8 cellular contexts compared by ENCODE assay signal in the genomic region with DNA sequence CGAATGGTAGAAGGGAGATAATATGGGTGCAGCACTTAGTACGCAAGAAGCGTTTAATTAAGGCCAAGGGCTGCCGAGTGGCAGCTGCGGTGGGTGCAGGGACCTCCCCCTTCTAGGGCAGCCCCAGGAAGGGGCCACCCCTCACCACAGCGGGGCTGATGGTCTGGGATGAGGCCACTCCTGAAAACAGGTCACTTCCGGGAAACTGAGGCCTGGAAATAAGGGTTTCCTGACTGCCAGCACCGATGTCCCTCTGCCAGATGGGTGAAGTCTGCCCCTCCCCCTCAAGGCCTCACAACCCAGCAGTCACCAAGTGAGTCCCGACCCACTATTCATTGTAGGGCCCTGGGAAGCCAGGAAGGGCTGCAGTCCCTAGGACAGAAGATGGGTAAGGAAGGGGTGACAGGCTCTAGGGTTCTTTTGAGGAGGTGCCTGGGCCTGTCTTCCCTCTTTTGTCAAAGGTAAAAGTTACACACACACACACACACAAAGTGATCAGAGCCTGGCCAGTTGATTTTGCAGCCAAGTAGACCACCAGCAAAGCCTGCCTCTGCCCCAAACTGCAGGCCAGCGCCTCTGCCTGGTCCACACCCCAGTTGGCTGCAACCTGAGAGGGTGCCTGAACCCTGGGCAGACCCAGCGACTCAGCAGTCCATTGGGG. TPM values are rescaled to one million over a fixed set of nuclear protein-coding genes. Genes with fewer than 3 reads are reported as not detected.
DNase-seq lines count a peak whose midpoint lies in the region; ATAC-seq and TF ChIP-seq lines count a peak whose summit lies in the region.

No MANE protein-coding gene starts in this region.

- H3K27ac ChIP-seq in liver (ENCODE audit: low read depth in 1 of 2, low read length in 2 of 2): peak overlapping the region; percentile 91 to 93
- peak overlapping the region; percentile 67 for H3K27ac ChIP-seq in thymus (ENCODE audit: low read depth)

- H3K4me1 Mint-ChIP-seq in activated CD4-positive, alpha-beta T cell treated with anti-CD3 and anti-CD28 coated beads, Interleukin-2, amount 10 ng/mL, durations not matched to agents 24 days and 14 days: peaks cover 83% of the 10 kb centered on the region

- in situ Hi-C loops in astrocyte of the cerebellum (cut with HindIII; ENCODE audit: low sequenced_read_pairs): no loop called here

- no peaks in the 10 kb centered on the region for H3K9me3 Mint-ChIP-seq in activated CD4-positive, alpha-beta T cell treated with anti-CD3 and anti-CD28 coated beads, Interleukin-2, amount 10 ng/mL, durations not matched to agents 24 days and 14 days

- ATAC-seq in left lobe of liver: no peak

- H3K4me3 Mint-ChIP-seq in activated CD4-positive, alpha-beta T cell treated with anti-CD3 and anti-CD28 coated beads, Interleukin-2, amount 10 ng/mL, durations not matched to agents 24 days and 14 days: peak overlapping the region; percentile 78

- no peak for TF ChIP-seq EP300 in Ishikawa (IDR thresholded peaks at IDR 0.05; ENCODE audit: borderline replicate concordance)

- no peak for DNase-seq in activated CD4-positive, alpha-beta T cell treated with anti-CD3 and anti-CD28 coated beads, Interleukin-2, amount 10 ng/mL, durations not matched to agents 24 days and 14 days
- DNase-seq in activated CD4-positive, alpha-beta T cell treated with anti-CD3 and anti-CD28 coated beads for 4 hours: no peak
- DNase-seq in astrocyte of the cerebellum (ENCODE audit: low read depth): no peak
- DNase-seq in Kasumi-1 (lab: John Stamatoyannopoulos, UW): no peak
- DNase-seq in left lobe of liver (ENCODE audit: low spot score): no peak

- H3K27me3 Mint-ChIP-seq in activated CD4-positive, alpha-beta T cell treated with anti-CD3 and anti-CD28 coated beads, Interleukin-2, amount 10 ng/mL, durations not matched to agents 24 days and 14 days: no peaks in the 10 kb centered on the region

- H3K27me3 ChIP-seq in liver (ENCODE audit: control insufficient read depth in 4 of 4, insufficient read depth in 4 of 4, low read length in 3 of 4) (no peaks in the 10 kb centered on the region), thymus (ENCODE audit: control insufficient read depth, insufficient read depth) (no peaks in the 10 kb centered on the region)

- TF ChIP-seq CTCF in astrocyte of the cerebellum (IDR thresholded peaks at IDR 0.05; ENCODE audit: low read depth, low read length, missing control alignments) (no peak), liver (IDR thresholded peaks at IDR 0.05; ENCODE audit: low read depth, low read length, missing input control) (no peak)

- 20% methylated on average over 11 of the region's 11 CpGs for WGBS in liver
- WGBS in thymus: 26% methylated on average over 11 of the region's 11 CpGs

- H3K4me3 ChIP-seq in astrocyte of the cerebellum (ENCODE audit: low read depth, low read length) (peak overlapping the region; percentile 2), liver (ENCODE audit: low read depth in 1 of 3, low read length in 3 of 3) (peak overlapping the region in 1 of 3 donors; percentile 18), thymus (ENCODE audit: low read length) (peak overlapping the region; percentile 54)

- TF ChIP-seq RAD21 in Ishikawa (IDR thresholded peaks at IDR 0.05; ENCODE audit: low read depth): no peak
- TF ChIP-seq RAD21 in liver (IDR thresholded peaks at IDR 0.05): no peak

- intact Hi-C loops in activated CD4-positive, alpha-beta T cell treated with anti-CD3 and anti-CD28 coated beads, Interleukin-2, amount 10 ng/mL, durations not matched to agents 24 days and 14 days (cut with micrococcal nuclease): loop anchor here (2.0 to 5.0 kb wide), 3 partner anchors 31 to 213 kb away; a partner anchor contains a TSS

- H3K9ac ChIP-seq in liver (ENCODE audit: low read depth in 1 of 2, low read length in 2 of 2): peak overlapping the region in 1 of 2 donors; percentile 46

- H3K36me3 ChIP-seq in liver (ENCODE audit: control insufficient read depth in 4 of 4, insufficient read depth in 3 of 4, low read depth in 1 of 4, low read length in 3 of 4) (no peaks in the 10 kb centered on the region), thymus (ENCODE audit: control insufficient read depth, insufficient read depth) (peaks cover 16% of the 10 kb centered on the region)

- H3K9me3 ChIP-seq in liver (ENCODE audit: control insufficient read depth in 4 of 4, low read length in 3 of 4) (no peaks in the 10 kb centered on the region), thymus (ENCODE audit: control insufficient read depth) (no peaks in the 10 kb centered on the region)

- H3K36me3 Mint-ChIP-seq in activated CD4-positive, alpha-beta T cell treated with anti-CD3 and anti-CD28 coated beads, Interleukin-2, amount 10 ng/mL, durations not matched to agents 24 days and 14 days (ENCODE audit: low read depth): peaks cover 26% of the 10 kb centered on the region

- peak overlapping the region; percentile 93 for H3K27ac Mint-ChIP-seq in activated CD4-positive, alpha-beta T cell treated with anti-CD3 and anti-CD28 coated beads, Interleukin-2, amount 10 ng/mL, durations not matched to agents 24 days and 14 days

- H3K4me1 ChIP-seq in liver (ENCODE audit: control insufficient read depth in 4 of 4, insufficient read depth in 4 of 4, low read length in 3 of 4) (peaks cover 38 to 91% (median 65%) of the 10 kb centered on the region in 4 donors), thymus (ENCODE audit: control insufficient read depth, insufficient read depth, low read length) (peaks cover 57% of the 10 kb centered on the region)

TF ChIP-seq in Ishikawa, 13 proteins besides CTCF, POLR2A, EP300 and RAD21:
- TF ChIP-seq NFIC (IDR thresholded peaks at IDR 0.05) (no peak), ZBTB7A (IDR thresholded peaks at IDR 0.05; ENCODE audit: low read depth) (no peak), TCF12 (IDR thresholded peaks at IDR 0.05; ENCODE audit: low read depth) (no peak), TAF1 (IDR thresholded peaks at IDR 0.05; ENCODE audit: low read depth) (no peak)
- TF ChIP-seq, protein P1, sequence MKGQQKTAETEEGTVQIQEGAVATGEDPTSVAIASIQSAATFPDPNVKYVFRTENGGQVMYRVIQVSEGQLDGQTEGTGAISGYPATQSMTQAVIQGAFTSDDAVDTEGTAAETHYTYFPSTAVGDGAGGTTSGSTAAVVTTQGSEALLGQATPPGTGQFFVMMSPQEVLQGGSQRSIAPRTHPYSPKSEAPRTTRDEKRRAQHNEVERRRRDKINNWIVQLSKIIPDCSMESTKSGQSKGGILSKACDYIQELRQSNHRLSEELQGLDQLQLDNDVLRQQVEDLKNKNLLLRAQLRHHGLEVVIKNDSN (IDR thresholded peaks at IDR 0.05): no peak
- TF ChIP-seq, protein P2, sequence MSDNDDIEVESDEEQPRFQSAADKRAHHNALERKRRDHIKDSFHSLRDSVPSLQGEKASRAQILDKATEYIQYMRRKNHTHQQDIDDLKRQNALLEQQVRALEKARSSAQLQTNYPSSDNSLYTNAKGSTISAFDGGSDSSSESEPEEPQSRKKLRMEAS (IDR thresholded peaks at IDR 0.05): 0 out of 2 replicates have a peak, but pooled peaks have one; percentile 32

TF ChIP-seq in liver, 16 proteins besides CTCF, POLR2A, EP300 and RAD21 (continues in another document):
- no peak for TF ChIP-seq FOXA2 (IDR thresholded peaks at IDR 0.05)
- no peak for TF ChIP-seq JUND (IDR thresholded peaks at IDR 0.05)
- TF ChIP-seq TAF1 (conservative IDR thresholded peaks at IDR 0.05): peak; percentile 12
- no peak for TF ChIP-seq EGR1 (IDR thresholded peaks at IDR 0.05; ENCODE audit: low read depth in 2 of 2)
- TF ChIP-seq, protein P3, sequence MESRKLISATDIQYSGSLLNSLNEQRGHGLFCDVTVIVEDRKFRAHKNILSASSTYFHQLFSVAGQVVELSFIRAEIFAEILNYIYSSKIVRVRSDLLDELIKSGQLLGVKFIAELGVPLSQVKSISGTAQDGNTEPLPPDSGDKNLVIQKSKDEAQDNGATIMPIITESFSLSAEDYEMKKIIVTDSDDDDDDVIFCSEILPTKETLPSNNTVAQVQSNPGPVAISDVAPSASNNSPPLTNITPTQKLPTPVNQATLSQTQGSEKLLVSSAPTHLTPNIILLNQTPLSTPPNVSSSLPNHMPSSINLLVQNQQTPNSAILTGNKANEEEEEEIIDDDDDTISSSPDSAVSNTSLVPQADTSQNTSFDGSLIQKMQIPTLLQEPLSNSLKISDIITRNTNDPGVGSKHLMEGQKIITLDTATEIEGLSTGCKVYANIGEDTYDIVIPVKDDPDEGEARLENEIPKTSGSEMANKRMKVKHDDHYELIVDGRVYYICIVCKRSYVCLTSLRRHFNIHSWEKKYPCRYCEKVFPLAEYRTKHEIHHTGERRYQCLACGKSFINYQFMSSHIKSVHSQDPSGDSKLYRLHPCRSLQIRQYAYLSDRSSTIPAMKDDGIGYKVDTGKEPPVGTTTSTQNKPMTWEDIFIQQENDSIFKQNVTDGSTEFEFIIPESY (IDR thresholded peaks at IDR 0.05): no peak
- TF ChIP-seq FOXA1 (IDR thresholded peaks at IDR 0.05): no peak
- TF ChIP-seq, protein P2 (IDR thresholded peaks at IDR 0.05): no peak

RNA-seq across cellular contexts. Expression of a gene that starts 12.5 kb away (rescaled TPM):
- total RNA-seq in activated CD4-positive, alpha-beta T cell treated with anti-CD3 and anti-CD28 coated beads, Interleukin-2, amount 10 ng/mL, durations not matched to agents 24 days and 14 days: 154 and 171 TPM in 2 replicates
- total RNA-seq in liver (100 to 1,000 TPM in 1 of 2 donors, 10 to 100 TPM in 1; 66.8 to 133 TPM), left lobe of liver (220 TPM)
- polyA plus RNA-seq in liver (100 to 1,000 TPM in 1 of 2 donors, 10 to 100 TPM in 1; 74.0 to 127 TPM), thymus (53.3 TPM)
